18 cellular contexts compared by ENCODE assay signal in the genomic region with DNA sequence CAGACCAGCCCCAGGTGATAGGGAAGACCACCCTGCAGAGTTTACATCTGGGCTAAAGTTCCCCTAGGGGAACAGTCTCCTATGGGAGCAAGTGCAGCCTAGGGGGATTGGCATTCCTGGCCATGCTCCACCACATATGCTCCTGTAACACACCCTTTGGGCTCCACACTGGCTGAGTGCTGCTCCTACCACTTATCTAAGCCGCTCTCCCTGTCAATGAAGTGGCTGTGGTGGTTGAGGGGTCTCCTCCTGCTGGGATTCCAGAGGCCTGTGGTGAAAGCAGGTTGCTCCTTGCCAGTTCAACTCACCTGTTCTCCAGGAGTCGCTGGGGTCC. TPM values are rescaled to one million over a fixed set of nuclear protein-coding genes. Genes with fewer than 3 reads are reported as not detected.
"Had no signal": no experiment of that assay in that cellular context is flagged by ENCODE, and none has a peak within 500 bp of the region (broad histone marks: within the 10 kb centered on the region; RNA-seq: fewer than 3 reads in every experiment).

No MANE protein-coding gene starts in this region.

- H3K27ac ChIP-seq: heart left ventricle, pancreas, prostate gland had no signal

- H3K27me3 ChIP-seq: heart left ventricle, pancreas had no signal

- H3K4me1 ChIP-seq: heart left ventricle, pancreas had no signal

- H3K4me3 ChIP-seq: heart left ventricle, lung, pancreas, prostate gland, smooth muscle cell had no signal

- FAIRE-seq: colon, endothelial cell of umbilical vein, frontal cortex, pancreas had no signal

- ATAC-seq: left ventricle myocardium superior; stimulated activated naive B cell treated with anti-CD40 and anti-IgM and Interleukin-4, amounts not matched to agents 10 μg/mL and 1 μg/mL and 100 μg/mL, for 72 hours had no signal

- H3K4me2 ChIP-seq: smooth muscle cell had no signal

- H3K9me3 ChIP-seq: heart left ventricle, pancreas, prostate gland had no signal

- DNase-seq: erythroblast; hippocampal formation; left ventricle myocardium superior; mesenchymal stem cell; midbrain; naive B cell; occipital lobe; stimulated activated CD4-positive, alpha-beta T cell treated with anti-CD3 and anti-CD28 coated beads, Interleukin-4, amount 100 ng/mL, for 1 hour; stimulated activated CD8-positive, alpha-beta memory T cell treated with anti-CD3 and anti-CD28 coated beads, Interleukin-4, amount 100 ng/mL, for 48 hours; stimulated activated naive B cell treated with anti-CD40 and anti-IgM and Interleukin-4, amounts not matched to agents 10 μg/mL and 1 μg/mL and 100 μg/mL, for 72 hours had no signal

- H3K36me3 ChIP-seq: heart left ventricle, pancreas, prostate gland had no signal

RNA-seq across cellular contexts. Expression of a gene that starts 51.1 kb away (rescaled TPM):
- total RNA-seq: endothelial cell of umbilical vein had no signal
